30 cellular contexts compared by ENCODE assay signal in genomic region chr20:47760686-47761477, GRCh38.
"Had no signal": no experiment of that assay in that cellular context is flagged by ENCODE, and none has a peak within 500 bp of the region (broad histone marks: within the 10 kb centered on the region; RNA-seq: fewer than 3 reads in every experiment).

No MANE protein-coding gene starts in this region.

- DNase-seq: activated B cell treated with CpG ODN at 0.5 μM for 24 hours; activated CD4-positive, alpha-beta memory T cell treated with anti-CD3 and anti-CD28 coated beads, Interleukin-2, amount 10 ng/mL, durations not matched to agents 7 days and 5 days; activated CD4-positive, alpha-beta T cell treated with anti-CD3 and anti-CD28 coated beads for 1 hour; activated CD4-positive, alpha-beta T cell treated with anti-CD3 and anti-CD28 coated beads, Interleukin-2, amount 10 ng/mL, durations not matched to agents 24 days and 14 days; activated gamma-delta T cell; activated naive CD4-positive, alpha-beta T cell treated with anti-CD3 and anti-CD28 coated beads for 36 hours; activated T-cell treated with anti-CD3 and anti-CD28 coated beads for 4 hours; activated T-cell treated with anti-CD3 and anti-CD28 coated beads, Interleukin-2, amount 50 U/mL, for 48 hours; amygdala; Kasumi-1; KBM-7; NCI-H1048; NCI-H146; NCI-H187 treated with DMSO at 0.1 percent for 48 hours; NCI-H2081 treated with DMSO at 0.1 percent for 48 hours; NCI-H2171; NCI-H2227 treated with DMSO at 0.1 percent for 48 hours; NCI-H446 treated with DMSO at 0.1 percent for 48 hours; NCI-H524 treated with DMSO at 0.1 percent for 48 hours; NCI-H748 treated with DMSO at 0.1 percent for 48 hours; Right ventricle myocardium superior; SJCRH30; SW 1271 had no signal

- FAIRE-seq: astrocyte had no signal

- H3K27ac Mint-ChIP-seq: activated B cell treated with CpG ODN at 0.5 μM for 24 hours; activated CD4-positive, alpha-beta memory T cell treated with anti-CD3 and anti-CD28 coated beads, Interleukin-2, amount 10 ng/mL, durations not matched to agents 7 days and 5 days; activated CD4-positive, alpha-beta T cell treated with anti-CD3 and anti-CD28 coated beads, Interleukin-2, amount 10 ng/mL, durations not matched to agents 24 days and 14 days; activated naive CD4-positive, alpha-beta T cell treated with anti-CD3 and anti-CD28 coated beads for 36 hours; activated naive CD8-positive, alpha-beta T cell; activated T-helper 17 cell treated with anti-CD3 and anti-CD28 coated beads, Interleukin-2, amount 50 U/mL, for 72 hours; T-helper 2 cell treated with Interferon-gamma antibody and Interleukin-4, amounts not matched to agents 5 μg/mL and 100 μg/mL, for 36 hours had no signal

- H3K4me3 ChIP-seq: SJCRH30 had no signal

- H3K4me3 Mint-ChIP-seq: activated B cell treated with CpG ODN at 0.5 μM for 24 hours; activated CD4-positive, alpha-beta memory T cell treated with anti-CD3 and anti-CD28 coated beads, Interleukin-2, amount 10 ng/mL, durations not matched to agents 7 days and 5 days; activated CD4-positive, alpha-beta T cell treated with anti-CD3 and anti-CD28 coated beads, Interleukin-2, amount 10 ng/mL, durations not matched to agents 24 days and 14 days; activated naive CD4-positive, alpha-beta T cell treated with anti-CD3 and anti-CD28 coated beads for 36 hours; activated naive CD8-positive, alpha-beta T cell; activated T-helper 17 cell treated with anti-CD3 and anti-CD28 coated beads, Interleukin-2, amount 50 U/mL, for 72 hours; brain; central memory CD8-positive, alpha-beta T cell; T-helper 2 cell treated with Interferon-gamma antibody and Interleukin-4, amounts not matched to agents 5 μg/mL and 100 μg/mL, for 36 hours had no signal

- H3K4me1 ChIP-seq: SJCRH30 had no signal

- H3K36me3 Mint-ChIP-seq: activated naive CD8-positive, alpha-beta T cell had no signal

- H3K27ac ChIP-seq: SJCRH30 had no signal

- H3K9me3 ChIP-seq: SJCRH30 had no signal

- H3K27me3 ChIP-seq: SJCRH30 had no signal

- ATAC-seq: activated T-helper 17 cell treated with anti-CD3 and anti-CD28 coated beads, Interleukin-2, amount 50 U/mL, for 72 hours; SK-N-SH treated with all-trans-retinoic acid at 6 μM for 48 hours had no signal

- H3K4me1 Mint-ChIP-seq: activated B cell treated with CpG ODN at 0.5 μM for 24 hours; activated CD4-positive, alpha-beta memory T cell treated with anti-CD3 and anti-CD28 coated beads, Interleukin-2, amount 10 ng/mL, durations not matched to agents 7 days and 5 days; activated CD4-positive, alpha-beta T cell treated with anti-CD3 and anti-CD28 coated beads, Interleukin-2, amount 10 ng/mL, durations not matched to agents 24 days and 14 days; activated T-helper 17 cell treated with anti-CD3 and anti-CD28 coated beads, Interleukin-2, amount 50 U/mL, for 72 hours had no signal

- H3K9me3 Mint-ChIP-seq: activated B cell treated with CpG ODN at 0.5 μM for 24 hours; activated CD4-positive, alpha-beta memory T cell treated with anti-CD3 and anti-CD28 coated beads, Interleukin-2, amount 10 ng/mL, durations not matched to agents 7 days and 5 days; activated CD4-positive, alpha-beta T cell treated with anti-CD3 and anti-CD28 coated beads, Interleukin-2, amount 10 ng/mL, durations not matched to agents 24 days and 14 days; activated naive CD4-positive, alpha-beta T cell treated with anti-CD3 and anti-CD28 coated beads for 36 hours; activated T-helper 17 cell treated with anti-CD3 and anti-CD28 coated beads, Interleukin-2, amount 50 U/mL, for 72 hours; central memory CD8-positive, alpha-beta T cell; T-helper 2 cell treated with Interferon-gamma antibody and Interleukin-4, amounts not matched to agents 5 μg/mL and 100 μg/mL, for 36 hours had no signal
